1 cellular context compared by ENCODE assay signal in the genomic region with DNA sequence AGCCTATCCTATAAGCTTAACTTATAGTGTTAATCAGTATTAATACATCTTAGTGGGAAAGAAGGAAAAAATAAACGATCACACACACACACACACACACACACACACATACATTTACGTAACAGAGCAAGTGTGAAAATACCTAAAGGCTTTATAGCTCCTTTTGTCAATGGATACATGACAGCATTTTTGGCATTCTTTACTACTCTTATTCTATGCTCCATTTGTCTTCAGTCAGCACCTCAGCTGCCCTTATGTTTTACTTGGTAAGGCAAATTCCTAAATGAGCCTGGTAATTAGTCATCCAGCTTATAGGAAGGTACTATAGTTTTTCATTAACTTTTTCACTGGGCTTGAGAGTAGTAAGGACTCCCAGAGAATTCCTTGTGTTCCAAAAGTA.
TF ChIP-seq lines count a peak whose summit lies in the region.

No MANE protein-coding gene starts in this region.

TF ChIP-seq in GM23338, 12 proteins besides CTCF, POLR2A, EP300 and RAD21:
- TF ChIP-seq, protein P1, sequence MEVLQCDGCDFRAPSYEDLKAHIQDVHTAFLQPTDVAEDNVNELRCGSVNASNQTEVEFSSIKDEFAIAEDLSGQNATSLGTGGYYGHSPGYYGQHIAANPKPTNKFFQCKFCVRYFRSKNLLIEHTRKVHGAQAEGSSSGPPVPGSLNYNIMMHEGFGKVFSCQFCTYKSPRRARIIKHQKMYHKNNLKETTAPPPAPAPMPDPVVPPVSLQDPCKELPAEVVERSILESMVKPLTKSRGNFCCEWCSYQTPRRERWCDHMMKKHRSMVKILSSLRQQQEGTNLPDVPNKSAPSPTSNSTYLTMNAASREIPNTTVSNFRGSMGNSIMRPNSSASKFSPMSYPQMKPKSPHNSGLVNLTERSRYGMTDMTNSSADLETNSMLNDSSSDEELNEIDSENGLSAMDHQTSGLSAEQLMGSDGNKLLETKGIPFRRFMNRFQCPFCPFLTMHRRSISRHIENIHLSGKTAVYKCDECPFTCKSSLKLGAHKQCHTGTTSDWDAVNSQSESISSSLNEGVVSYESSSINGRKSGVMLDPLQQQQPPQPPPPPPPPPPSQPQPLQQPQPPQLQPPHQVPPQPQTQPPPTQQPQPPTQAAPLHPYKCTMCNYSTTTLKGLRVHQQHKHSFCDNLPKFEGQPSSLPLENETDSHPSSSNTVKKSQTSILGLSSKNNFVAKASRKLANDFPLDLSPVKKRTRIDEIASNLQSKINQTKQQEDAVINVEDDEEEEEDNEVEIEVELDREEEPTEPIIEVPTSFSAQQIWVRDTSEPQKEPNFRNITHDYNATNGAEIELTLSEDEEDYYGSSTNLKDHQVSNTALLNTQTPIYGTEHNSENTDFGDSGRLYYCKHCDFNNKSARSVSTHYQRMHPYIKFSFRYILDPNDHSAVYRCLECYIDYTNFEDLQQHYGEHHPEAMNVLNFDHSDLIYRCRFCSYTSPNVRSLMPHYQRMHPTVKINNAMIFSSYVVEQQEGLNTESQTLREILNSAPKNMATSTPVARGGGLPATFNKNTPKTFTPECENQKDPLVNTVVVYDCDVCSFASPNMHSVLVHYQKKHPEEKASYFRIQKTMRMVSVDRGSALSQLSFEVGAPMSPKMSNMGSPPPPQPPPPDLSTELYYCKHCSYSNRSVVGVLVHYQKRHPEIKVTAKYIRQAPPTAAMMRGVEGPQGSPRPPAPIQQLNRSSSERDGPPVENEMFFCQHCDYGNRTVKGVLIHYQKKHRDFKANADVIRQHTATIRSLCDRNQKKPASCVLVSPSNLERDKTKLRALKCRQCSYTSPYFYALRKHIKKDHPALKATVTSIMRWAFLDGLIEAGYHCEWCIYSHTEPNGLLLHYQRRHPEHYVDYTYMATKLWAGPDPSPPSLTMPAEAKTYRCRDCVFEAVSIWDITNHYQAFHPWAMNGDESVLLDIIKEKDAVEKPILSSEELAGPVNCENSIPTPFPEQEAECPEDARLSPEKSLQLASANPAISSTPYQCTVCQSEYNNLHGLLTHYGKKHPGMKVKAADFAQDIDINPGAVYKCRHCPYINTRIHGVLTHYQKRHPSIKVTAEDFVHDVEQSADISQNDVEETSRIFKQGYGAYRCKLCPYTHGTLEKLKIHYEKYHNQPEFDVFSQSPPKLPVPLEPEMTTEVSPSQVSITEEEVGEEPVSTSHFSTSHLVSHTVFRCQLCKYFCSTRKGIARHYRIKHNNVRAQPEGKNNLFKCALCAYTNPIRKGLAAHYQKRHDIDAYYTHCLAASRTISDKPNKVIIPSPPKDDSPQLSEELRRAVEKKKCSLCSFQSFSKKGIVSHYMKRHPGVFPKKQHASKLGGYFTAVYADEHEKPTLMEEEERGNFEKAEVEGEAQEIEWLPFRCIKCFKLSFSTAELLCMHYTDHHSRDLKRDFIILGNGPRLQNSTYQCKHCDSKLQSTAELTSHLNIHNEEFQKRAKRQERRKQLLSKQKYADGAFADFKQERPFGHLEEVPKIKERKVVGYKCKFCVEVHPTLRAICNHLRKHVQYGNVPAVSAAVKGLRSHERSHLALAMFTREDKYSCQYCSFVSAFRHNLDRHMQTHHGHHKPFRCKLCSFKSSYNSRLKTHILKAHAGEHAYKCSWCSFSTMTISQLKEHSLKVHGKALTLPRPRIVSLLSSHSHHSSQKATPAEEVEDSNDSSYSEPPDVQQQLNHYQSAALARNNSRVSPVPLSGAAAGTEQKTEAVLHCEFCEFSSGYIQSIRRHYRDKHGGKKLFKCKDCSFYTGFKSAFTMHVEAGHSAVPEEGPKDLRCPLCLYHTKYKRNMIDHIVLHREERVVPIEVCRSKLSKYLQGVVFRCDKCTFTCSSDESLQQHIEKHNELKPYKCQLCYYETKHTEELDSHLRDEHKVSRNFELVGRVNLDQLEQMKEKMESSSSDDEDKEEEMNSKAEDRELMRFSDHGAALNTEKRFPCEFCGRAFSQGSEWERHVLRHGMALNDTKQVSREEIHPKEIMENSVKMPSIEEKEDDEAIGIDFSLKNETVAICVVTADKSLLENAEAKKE (CRISPR knock-in tag; IDR thresholded peaks at IDR 0.05): no peak
- peak; percentile 20; the same call in 1 of the 2 replicates for TF ChIP-seq CREB1 (CRISPR knock-in tag; IDR thresholded peaks at IDR 0.05; ENCODE audit: low read depth)
- TF ChIP-seq NANOG (IDR thresholded peaks at IDR 0.05; ENCODE audit: borderline replicate concordance): peak; percentile 49; the same call in 1 of the 2 replicates
